ENCODE assay signal across 25 cellular contexts in genomic region chr20:6966721-6967120, GRCh38.
"Had no signal": no experiment of that assay in that cellular context is flagged by ENCODE, and none has a peak within 500 bp of the region (broad histone marks: within the 10 kb centered on the region; RNA-seq: fewer than 3 reads in every experiment).

No MANE protein-coding gene starts in this region.

- H3K4me3 ChIP-seq: colonic mucosa, dorsolateral prefrontal cortex, gastroesophageal sphincter, ovary, prostate gland, right atrium auricular region, thyroid gland, upper lobe of right lung had no signal

- H3K27me3 ChIP-seq: brain microvascular endothelial cell, colonic mucosa, dorsolateral prefrontal cortex, gastroesophageal sphincter, ovary, right atrium auricular region, thyroid gland, upper lobe of right lung had no signal

- H3K36me3 ChIP-seq: brain microvascular endothelial cell, colonic mucosa, gastroesophageal sphincter, neutrophil, ovary, prostate gland, right atrium auricular region, thyroid gland, upper lobe of right lung had no signal

- H3K27ac ChIP-seq: brain microvascular endothelial cell, colonic mucosa, dorsolateral prefrontal cortex, epithelial cell of prostate, gastroesophageal sphincter, neutrophil, ovary, prostate gland, right atrium auricular region, thyroid gland, upper lobe of right lung, VCaP had no signal

- DNase-seq: activated CD4-positive, alpha-beta T cell treated with anti-CD3 and anti-CD28 coated beads, Interleukin-2, amount 10 ng/mL, durations not matched to agents 24 days and 14 days; activated CD8-positive, alpha-beta T cell treated with anti-CD3 and anti-CD28 coated beads, Interleukin-2, amount 10 ng/mL, durations not matched to agents 7 days and 5 days; activated gamma-delta T cell; activated naive CD4-positive, alpha-beta T cell treated with anti-CD3 and anti-CD28 coated beads, Interleukin-2, amount 50 U/mL, for 16 hours; aorta; brain microvascular endothelial cell; colonic mucosa; dorsolateral prefrontal cortex; head of caudate nucleus; hypothalamus; left cardiac atrium; ovary; stimulated activated CD4-positive, alpha-beta T cell treated with anti-CD3 and anti-CD28 coated beads, Interleukin-1b, Interleukin-23, amount 100 ng/mL, for 48 hours; substantia nigra; T-cell; thyroid gland; upper lobe of right lung had no signal

- ATAC-seq: activated CD4-positive, CD25-positive, alpha-beta regulatory T cell treated with anti-CD3 and anti-CD28 coated beads, Interleukin-2, amount 50 U/mL, for 24 hours; activated CD8-positive, alpha-beta T cell treated with anti-CD3 and anti-CD28 coated beads, Interleukin-2, amount 10 ng/mL, durations not matched to agents 7 days and 5 days; gastroesophageal sphincter; left cardiac atrium; T-cell; upper lobe of right lung had no signal

- H3K9me3 ChIP-seq: colonic mucosa, gastroesophageal sphincter, neutrophil, ovary, prostate gland, right atrium auricular region, thyroid gland, upper lobe of right lung had no signal

- FAIRE-seq: islet of Langerhans had no signal

- H3K4me1 ChIP-seq: colonic mucosa, gastroesophageal sphincter, prostate gland, right atrium auricular region, thyroid gland, upper lobe of right lung had no signal
